12 cellular contexts compared by ENCODE assay signal in the genomic region with DNA sequence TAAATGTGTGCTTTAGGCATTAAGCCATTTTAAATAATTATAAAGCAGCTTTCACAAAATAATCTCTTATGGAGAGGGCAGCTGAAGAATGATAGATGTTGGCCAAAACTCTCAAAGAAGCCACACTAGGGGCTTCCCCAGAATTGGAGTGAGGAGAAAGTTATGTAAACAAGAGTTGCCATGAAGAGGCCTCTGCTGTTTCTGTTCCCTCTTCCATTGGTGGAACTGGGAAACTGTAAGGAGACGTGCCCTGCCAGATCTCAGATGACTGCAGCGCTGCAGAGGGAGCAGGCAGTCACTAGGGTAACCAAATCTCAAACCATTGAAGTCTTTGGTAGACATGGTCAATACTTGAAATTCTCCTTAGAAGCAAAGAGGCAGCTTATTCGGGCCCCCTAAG. TPM values are rescaled to one million over a fixed set of nuclear protein-coding genes. Genes with fewer than 3 reads are reported as not detected.
A peak's percentile ranks its signal among the peaks of the same experiment; 100 is the strongest.
DNase-seq lines count a peak whose midpoint lies in the region; ATAC-seq, FAIRE-seq and TF ChIP-seq lines count a peak whose summit lies in the region.
"Had no signal": no experiment of that assay in that cellular context is flagged by ENCODE, and none has a peak within 500 bp of the region (broad histone marks: within the 10 kb centered on the region; RNA-seq: fewer than 3 reads in every experiment).

No MANE protein-coding gene starts in this region.

- no peaks in the 10 kb centered on the region for H4K20me1 ChIP-seq in mammary epithelial cell (ENCODE audit: insufficient read depth, low read length)
- H4K20me1 ChIP-seq in astrocyte (ENCODE audit: insufficient read depth, low read length), result no peaks in the 10 kb centered on the region
- no peaks in the 10 kb centered on the region for H4K20me1 ChIP-seq in HepG2 (ENCODE audit: insufficient read depth, low read length)

- CTCF ChIA-PET in mammary epithelial cell (lab: Charles Lee; ENCODE audit: low non-redundant PET), result no interaction called here
- CTCF ChIA-PET in MCF 10A (lab: Yijun Ruan, JAX), result interaction anchor here (0.7 to 1.3 kb wide), 3 partner anchors 58 to 140 kb away, joined by 3 to 5 read pairs (median 3); no protein-coding TSS in a partner anchor
- CTCF ChIA-PET in HepG2 (lab: Yijun Ruan, JAX; ENCODE audit: low intra/inter-chr PET ratio, low total read pairs), result no interaction called here

- H3K4me1 ChIP-seq in mammary epithelial cell (ENCODE audit: insufficient read depth, low read length) (no peaks in the 10 kb centered on the region), astrocyte (ENCODE audit: insufficient read depth, low read length) (no peaks in the 10 kb centered on the region), HepG2 (ENCODE audit: insufficient read depth, low read length) (no peaks in the 10 kb centered on the region; the same call in 1 of the 2 replicates), upper lobe of right lung (no peaks in the 10 kb centered on the region), spleen (peaks cover 0 to 24% (median 4%) of the 10 kb centered on the region in 6 donors)
- H3K4me1 ChIP-seq: parathyroid adenoma had no signal

- H3K9me3 Mint-ChIP-seq in MCF 10A (ENCODE audit: unreplicated experiment) (no peaks in the 10 kb centered on the region), astrocyte (ENCODE audit: unreplicated experiment) (no peaks in the 10 kb centered on the region)

- peak overlapping the region; percentile 44 for H2AFZ ChIP-seq in mammary epithelial cell (ENCODE audit: low read depth, low read length)
- H2AFZ ChIP-seq in astrocyte (ENCODE audit: low read depth, low read length), result no peak overlapping the region
- H2AFZ ChIP-seq in HepG2 (ENCODE audit: low read length), result no peak overlapping the region
- H2AFZ ChIP-seq: parathyroid adenoma had no signal

- dilution Hi-C loops in mammary epithelial cell (cut with HindIII; ENCODE audit: low sequenced_read_pairs), result no loop called here

- H3K4me3 ChIP-seq in mammary epithelial cell (replicated peaks in 1 of 3; ENCODE audit: insufficient read depth in 1 of 3, low read depth in 2 of 3, low read length in 3 of 3) (no peak overlapping the region), astrocyte (ENCODE audit: insufficient read depth, low read depth, low read length) (no peak overlapping the region), HepG2 (replicated peaks in 1 of 3; ENCODE audit: insufficient read depth in 1 of 3, low read depth in 2 of 3, low read length in 3 of 3) (no peak overlapping the region), upper lobe of right lung (no peak overlapping the region), spleen (no peak overlapping the region)
- H3K4me3 ChIP-seq: tibial artery had no signal

- BruUV-seq in mammary epithelial cell (replicated peaks; lab: Mats Ljungman, UMichigan) (no TSS peak), MCF 10A (replicated peaks; lab: Mats Ljungman, UMichigan) (no TSS peak), HepG2 (replicated peaks; lab: Mats Ljungman, UMichigan) (no TSS peak)

- no peaks in the 10 kb centered on the region for H3K9me3 ChIP-seq in mammary epithelial cell (replicated peaks; ENCODE audit: insufficient read depth, low read length)
- peaks cover 2% of the 10 kb centered on the region for H3K9me3 ChIP-seq in astrocyte (ENCODE audit: insufficient read depth, low read depth, low read length)
- H3K9me3 ChIP-seq in HepG2 (ENCODE audit: low read length), result no peaks in the 10 kb centered on the region
- no peaks in the 10 kb centered on the region for H3K9me3 ChIP-seq in upper lobe of right lung
- H3K9me3 ChIP-seq in spleen, result peaks cover 0 to 8% (median 2%) of the 10 kb centered on the region in 8 donors
- H3K9me3 ChIP-seq: tibial artery had no signal

- H3K27ac Mint-ChIP-seq in MCF 10A (ENCODE audit: low read depth, unreplicated experiment) (no peak overlapping the region), astrocyte (ENCODE audit: unreplicated experiment) (no peak overlapping the region)
- H3K27ac Mint-ChIP-seq: activated CD8-positive, alpha-beta memory T cell treated with anti-CD3 and anti-CD28 coated beads, Interleukin-2, amount 10 ng/mL, durations not matched to agents 7 days and 5 days; activated naive CD8-positive, alpha-beta T cell had no signal

- H3K4me3 Mint-ChIP-seq in MCF 10A (ENCODE audit: unreplicated experiment) (no peak overlapping the region), astrocyte (ENCODE audit: unreplicated experiment) (no peak overlapping the region)
- H3K4me3 Mint-ChIP-seq: activated CD8-positive, alpha-beta memory T cell treated with anti-CD3 and anti-CD28 coated beads, Interleukin-2, amount 10 ng/mL, durations not matched to agents 7 days and 5 days; activated naive CD8-positive, alpha-beta T cell had no signal

- H3K79me2 ChIP-seq in mammary epithelial cell (ENCODE audit: insufficient read depth, low read length), result no peaks in the 10 kb centered on the region
- H3K79me2 ChIP-seq in astrocyte (ENCODE audit: insufficient read depth, low read length), result no peaks in the 10 kb centered on the region
- no peaks in the 10 kb centered on the region for H3K79me2 ChIP-seq in HepG2 (ENCODE audit: insufficient read depth, low read length)
- H3K79me2 ChIP-seq: parathyroid adenoma had no signal

- 30% methylated on average over 3 of the region's 3 CpGs for WGBS in mammary epithelial cell (ENCODE audit: low coverage, missing lambda C conversion rate)
- 55% methylated on average over 3 of the region's 3 CpGs for WGBS in HepG2 (ENCODE audit: low lambda C conversion rate)
- WGBS in spleen, 5 donors, result 51 to 78% (median 64%) methylated on average over 3 of the region's 3 CpGs

- ATAC-seq in HepG2 (no peak), upper lobe of right lung (peak; percentile 87)
- ATAC-seq: activated CD8-positive, alpha-beta memory T cell treated with anti-CD3 and anti-CD28 coated beads, Interleukin-2, amount 10 ng/mL, durations not matched to agents 7 days and 5 days had no signal

- TF ChIP-seq RAD21 in HepG2 (CRISPR knock-in tag; IDR thresholded peaks at IDR 0.05), result no peak

- H3K27ac ChIP-seq in mammary epithelial cell (ENCODE audit: insufficient read depth, low read depth, low read length), result no peak overlapping the region
- H3K27ac ChIP-seq in astrocyte (ENCODE audit: low read depth, low read length), result no peak overlapping the region
- H3K27ac ChIP-seq in HepG2 (ENCODE audit: extremely low read length, insufficient read depth, low read length), result no peak overlapping the region
- peak overlapping the region; percentile 14 for H3K27ac ChIP-seq in upper lobe of right lung
- H3K27ac ChIP-seq in spleen, result peak overlapping the region in 4 of 8 donors; percentile 34 to 71 (median 67)
- H3K27ac ChIP-seq: parathyroid adenoma, tibial artery had no signal

- FAIRE-seq in astrocyte (lab: Jason Lieb, UNC) (no peak), HepG2 (lab: Jason Lieb, UNC) (no peak)

- H3K4me1 Mint-ChIP-seq in MCF 10A (ENCODE audit: insufficient read depth, unreplicated experiment) (peaks cover 6% of the 10 kb centered on the region), astrocyte (ENCODE audit: low read depth, unreplicated experiment) (peaks cover 2% of the 10 kb centered on the region)
- H3K4me1 Mint-ChIP-seq: activated CD8-positive, alpha-beta memory T cell treated with anti-CD3 and anti-CD28 coated beads, Interleukin-2, amount 10 ng/mL, durations not matched to agents 7 days and 5 days had no signal

- TF ChIP-seq EP300 in HepG2 (IDR thresholded peaks at IDR 0.05; ENCODE audit: low read depth in 2 of 2, low read length in 2 of 2), result no peak
- TF ChIP-seq EP300 in HepG2 (CRISPR knock-in tag; IDR thresholded peaks at IDR 0.05; ENCODE audit: borderline replicate concordance), result no peak

- H3K36me3 Mint-ChIP-seq in MCF 10A (ENCODE audit: insufficient read depth, unreplicated experiment) (no peaks in the 10 kb centered on the region), astrocyte (ENCODE audit: low read depth, unreplicated experiment) (no peaks in the 10 kb centered on the region)
- H3K36me3 Mint-ChIP-seq: activated CD8-positive, alpha-beta memory T cell treated with anti-CD3 and anti-CD28 coated beads, Interleukin-2, amount 10 ng/mL, durations not matched to agents 7 days and 5 days; activated naive CD8-positive, alpha-beta T cell had no signal

- TF ChIP-seq POLR2A in HepG2 (IDR thresholded peaks at IDR 0.05; ENCODE audit: insufficient read depth in 1 of 2, low read depth in 2 of 2, low read length in 2 of 2), result no peak
- no peak for TF ChIP-seq POLR2A in spleen (IDR thresholded peaks at IDR 0.05)

- in situ Hi-C loops in mammary epithelial cell (cut with MboI; ENCODE audit: low sequenced_read_pairs in 2 of 2) (no loop called here), HepG2 (cut with HindIII; ENCODE audit: extremely low pct_ligation_motif_present, low pct_unique_long_range_greater_than_20kb) (loop anchor here (5.0 kb wide), 1 partner anchor 38 kb away; no protein-coding TSS in a partner anchor)

- intact Hi-C loops in mammary epithelial cell (cut with micrococcal nuclease) (no loop called here), MCF 10A (cut with micrococcal nuclease) (no loop called here), HepG2 (cut with micrococcal nuclease; ENCODE audit: unreplicated experiment) (no loop called here), upper lobe of right lung (cut with DNase I) (no loop called here), spleen (cut with DNase I; ENCODE audit: low total_unique reads) (no loop called here)

- no peaks in the 10 kb centered on the region for H3K27me3 Mint-ChIP-seq in MCF 10A (ENCODE audit: insufficient read depth, unreplicated experiment)
- peaks cover 1% of the 10 kb centered on the region for H3K27me3 Mint-ChIP-seq in astrocyte (ENCODE audit: low read depth, unreplicated experiment)
- H3K27me3 Mint-ChIP-seq: activated naive CD8-positive, alpha-beta T cell had no signal

- no peak overlapping the region for H3K4me2 ChIP-seq in mammary epithelial cell (ENCODE audit: insufficient read depth, low read depth, low read length)
- H3K4me2 ChIP-seq in astrocyte (ENCODE audit: low read length), result no peak overlapping the region
- H3K4me2 ChIP-seq in HepG2 (ENCODE audit: low read depth, low read length), result no peak overlapping the region

- POLR2A ChIA-PET in MCF 10A (lab: Yijun Ruan, JAX), result interaction anchor here (0.6 to 1.2 kb wide), 3 partner anchors 9 to 21 kb away, joined by 3 read pairs; partner anchors contain the start of gene APLP2
- POLR2A ChIA-PET in HepG2 (lab: Yijun Ruan, JAX), result interaction anchor here (3.9 kb wide), 1 partner anchor 47 kb away, joined by 17 read pairs; the partner anchor contains the start of gene PRDM10

- DNase-seq in mammary epithelial cell, result no peak
- DNase-seq in MCF 10A (ENCODE audit: unreplicated experiment), result no peak
- DNase-seq in astrocyte (ENCODE audit: low read depth), result peak; percentile 20
- no peak for DNase-seq in HepG2 (ENCODE audit: low spot score)
- no peak for DNase-seq in upper lobe of right lung
- no peak for DNase-seq in stimulated activated CD4-positive, alpha-beta T cell treated with anti-CD3 and anti-CD28 coated beads, Interleukin-4, amount 100 ng/mL, for 24 hours
- DNase-seq in spleen, result no peak
- no peak for DNase-seq in HUDEP-2 (lab: John Stamatoyannopoulos, UW; ENCODE audit: unreplicated experiment in 76 of 76)
- DNase-seq: activated CD8-positive, alpha-beta memory T cell treated with anti-CD3 and anti-CD28 coated beads, Interleukin-2, amount 10 ng/mL, durations not matched to agents 7 days and 5 days; tibial artery had no signal

- H3K27me3 ChIP-seq in mammary epithelial cell (ENCODE audit: insufficient read depth, low read length) (no peaks in the 10 kb centered on the region), astrocyte (ENCODE audit: insufficient read depth, low read length) (peaks cover 7% of the 10 kb centered on the region), HepG2 (ENCODE audit: control insufficient read depth in 1 of 2, insufficient read depth in 2 of 2, low read length in 2 of 2) (no peaks in the 10 kb centered on the region), upper lobe of right lung (no peaks in the 10 kb centered on the region), spleen (replicated peaks in 1 of 7) (peaks cover 0 to 9% (median 0%) of the 10 kb centered on the region in 7 donors)
- H3K27me3 ChIP-seq: tibial artery had no signal

- no peak for TF ChIP-seq CTCF in mammary epithelial cell (conservative IDR thresholded peaks at IDR 0.05 in 1 of 2, IDR thresholded peaks at IDR 0.05 in 1 of 2; ENCODE audit: extremely low read depth in 1 of 2, insufficient read depth in 1 of 2, low read depth in 1 of 2, low read length in 2 of 2)
- no peak for TF ChIP-seq CTCF in MCF 10A (IDR thresholded peaks at IDR 0.05; ENCODE audit: unreplicated experiment)
- no peak for TF ChIP-seq CTCF in astrocyte (IDR thresholded peaks at IDR 0.05; ENCODE audit: insufficient read depth, low read depth, low read length)
- TF ChIP-seq CTCF in HepG2 (CRISPR knock-in tag; IDR thresholded peaks at IDR 0.05), result no peak
- TF ChIP-seq CTCF in upper lobe of right lung (IDR thresholded peaks at IDR 0.05), result no peak
- no peak for TF ChIP-seq CTCF in spleen (IDR thresholded peaks at IDR 0.05 in 8 of 11, conservative IDR thresholded peaks at IDR 0.05 in 3 of 11)

- H3K36me3 ChIP-seq in mammary epithelial cell (ENCODE audit: insufficient read depth, low read length), result no peaks in the 10 kb centered on the region
- no peaks in the 10 kb centered on the region for H3K36me3 ChIP-seq in astrocyte (ENCODE audit: insufficient read depth, low read length)
- H3K36me3 ChIP-seq in HepG2 (replicated peaks in 1 of 2; ENCODE audit: control insufficient read depth in 1 of 2, insufficient read depth in 2 of 2, low read length in 2 of 2), result no peaks in the 10 kb centered on the region
- H3K36me3 ChIP-seq in upper lobe of right lung, result no peaks in the 10 kb centered on the region
- H3K36me3 ChIP-seq in spleen, result no peaks in the 10 kb centered on the region
- H3K36me3 ChIP-seq: tibial artery had no signal

- H3K9ac ChIP-seq in mammary epithelial cell (ENCODE audit: insufficient read depth, low read length) (no peak overlapping the region), astrocyte (ENCODE audit: low read length) (no peak overlapping the region), HepG2 (ENCODE audit: insufficient read depth, low read depth, low read length) (no peak overlapping the region)
- H3K9ac ChIP-seq: parathyroid adenoma had no signal

RNA-seq across cellular contexts. Expression of gene APLP2, which starts 19.4 kb away (rescaled TPM):
- 100 to 1,000 TPM; 348 to 450 TPM for total RNA-seq in mammary epithelial cell
- 319 TPM for polyA plus RNA-seq in mammary epithelial cell
- polyA minus RNA-seq in mammary epithelial cell, result 177 TPM
- 317 and 368 TPM in 2 replicates for total RNA-seq in MCF 10A (2022)
- total RNA-seq in astrocyte, result 804 and 849 TPM in 2 replicates
- total RNA-seq in HepG2 (2016; rRNA removed; fragmentation: Illumina TruSeq; extraction: Trizol), result 154 and 315 TPM in 2 replicates
- total RNA-seq in HepG2 (2016; cell fraction: cytosol; rRNA removed; fragmentation: Illumina TruSeq; extraction: Trizol; ENCODE audit: low read depth), result 34.6 and 35.6 TPM in 2 replicates
- 137 and 320 TPM in 2 replicates for total RNA-seq in HepG2 (2016; cell fraction: insoluble cytoplasmic fraction; rRNA removed; fragmentation: Illumina TruSeq; extraction: Trizol)
- total RNA-seq in HepG2 (2016; cell fraction: membrane; rRNA removed; fragmentation: Illumina TruSeq; extraction: Trizol), result 41.4 and 45.9 TPM in 2 replicates
- 264 and 296 TPM in 2 replicates for total RNA-seq in HepG2 (2016; cell fraction: nucleus; rRNA removed; fragmentation: Illumina TruSeq; extraction: Trizol)
- 591 and 594 TPM in 2 replicates for polyA plus RNA-seq in HepG2 (2011; rRNA removed)
- polyA plus RNA-seq in HepG2 (2011; cell fraction: cytosol; rRNA removed), result 396 and 486 TPM in 2 replicates
- polyA plus RNA-seq in HepG2 (2011; cell fraction: nucleus; rRNA removed), result 223 and 286 TPM in 2 replicates
- polyA plus RNA-seq in HepG2 (2012), result 481 and 597 TPM in 2 replicates
- 12.9 and 14.3 TPM in 2 replicates for polyA plus RNA-seq in HepG2 (2016; cell fraction: cytosol; fragmentation: Illumina TruSeq; extraction: Trizol; ENCODE audit: low read depth)
- 150 and 155 TPM in 2 replicates for polyA plus RNA-seq in HepG2 (2016; cell fraction: insoluble cytoplasmic fraction; fragmentation: Illumina TruSeq; extraction: Trizol; ENCODE audit: low read depth)
- polyA plus RNA-seq in HepG2 (2016; cell fraction: membrane; fragmentation: Illumina TruSeq; extraction: Trizol; ENCODE audit: low read depth), result 25.1 and 29.6 TPM in 2 replicates
- polyA plus RNA-seq in HepG2 (2016; cell fraction: nucleus; fragmentation: Illumina TruSeq; extraction: Trizol; ENCODE audit: insufficient read depth, low read depth), result 409 and 433 TPM in 2 replicates
- 59.6 and 259 TPM in 2 replicates for polyA minus RNA-seq in HepG2 (2011; rRNA and poly(A)+ RNA removed; ENCODE audit: low replicate concordance)
- 166 and 220 TPM in 2 replicates for polyA minus RNA-seq in HepG2 (2011; cell fraction: cytosol; rRNA and poly(A)+ RNA removed)
- polyA minus RNA-seq in HepG2 (2011; cell fraction: nucleus; rRNA and poly(A)+ RNA removed), result 124 and 168 TPM in 2 replicates
- total RNA-seq in upper lobe of right lung, result 726 TPM
- 100 to 1,000 TPM; 140 to 248 (median 183) TPM for total RNA-seq in spleen
- polyA plus RNA-seq in spleen, result 10 to 100 TPM; 47.4 to 59.5 (median 50.2) TPM

RNA-seq across cellular contexts. Expression of gene PRDM10, which starts 47.6 kb away (rescaled TPM):
- total RNA-seq in mammary epithelial cell (1 to 10 TPM; 6.5 to 6.6 TPM), MCF 10A (2022) (5.1 and 5.6 TPM in 2 replicates), astrocyte (9.6 and 10.1 TPM in 2 replicates), HepG2 (2016; rRNA removed; fragmentation: Illumina TruSeq; extraction: Trizol) (5.8 and 7.6 TPM in 2 replicates), upper lobe of right lung (15.7 TPM), spleen (10 to 100 TPM in 6 of 7 donors, 1 to 10 TPM in 1; 9.0 to 16.2 (median 12.4) TPM)
- polyA plus RNA-seq in mammary epithelial cell (6.3 TPM), HepG2 (2011; rRNA removed) (5.7 and 8.3 TPM in 2 replicates), spleen (1 to 10 TPM; 1.6 to 2.7 (median 2.5) TPM)
- polyA minus RNA-seq in mammary epithelial cell, result 80.9 TPM
- 1.8 and 4.1 TPM in 2 replicates for total RNA-seq in HepG2 (2016; cell fraction: cytosol; rRNA removed; fragmentation: Illumina TruSeq; extraction: Trizol; ENCODE audit: low read depth)
- 4.7 and 5.0 TPM in 2 replicates for total RNA-seq in HepG2 (2016; cell fraction: insoluble cytoplasmic fraction; rRNA removed; fragmentation: Illumina TruSeq; extraction: Trizol)
- total RNA-seq in HepG2 (2016; cell fraction: membrane; rRNA removed; fragmentation: Illumina TruSeq; extraction: Trizol), result 2.4 and 3.3 TPM in 2 replicates
- 8.7 and 10.3 TPM in 2 replicates for total RNA-seq in HepG2 (2016; cell fraction: nucleus; rRNA removed; fragmentation: Illumina TruSeq; extraction: Trizol)
- 2.5 and 2.9 TPM in 2 replicates for polyA plus RNA-seq in HepG2 (2011; cell fraction: cytosol; rRNA removed)
- polyA plus RNA-seq in HepG2 (2011; cell fraction: nucleus; rRNA removed), result 22.9 and 26.5 TPM in 2 replicates
- polyA plus RNA-seq in HepG2 (2012), result 3.2 and 5.1 TPM in 2 replicates
- 0.12 and 0.21 TPM in 2 replicates for polyA plus RNA-seq in HepG2 (2016; cell fraction: cytosol; fragmentation: Illumina TruSeq; extraction: Trizol; ENCODE audit: low read depth)
- 4.0 and 4.5 TPM in 2 replicates for polyA plus RNA-seq in HepG2 (2016; cell fraction: insoluble cytoplasmic fraction; fragmentation: Illumina TruSeq; extraction: Trizol; ENCODE audit: low read depth)
- 0.57 and 0.73 TPM in 2 replicates for polyA plus RNA-seq in HepG2 (2016; cell fraction: membrane; fragmentation: Illumina TruSeq; extraction: Trizol; ENCODE audit: low read depth)
- 15.4 and 16.4 TPM in 2 replicates for polyA plus RNA-seq in HepG2 (2016; cell fraction: nucleus; fragmentation: Illumina TruSeq; extraction: Trizol; ENCODE audit: insufficient read depth, low read depth)
- 26.0 and 28.8 TPM in 2 replicates for polyA minus RNA-seq in HepG2 (2011; rRNA and poly(A)+ RNA removed; ENCODE audit: low replicate concordance)
- polyA minus RNA-seq in HepG2 (2011; cell fraction: cytosol; rRNA and poly(A)+ RNA removed), result 4.9 and 5.3 TPM in 2 replicates
- polyA minus RNA-seq in HepG2 (2011; cell fraction: nucleus; rRNA and poly(A)+ RNA removed), result 10.2 and 19.1 TPM in 2 replicates
